In the genomic region with DNA sequence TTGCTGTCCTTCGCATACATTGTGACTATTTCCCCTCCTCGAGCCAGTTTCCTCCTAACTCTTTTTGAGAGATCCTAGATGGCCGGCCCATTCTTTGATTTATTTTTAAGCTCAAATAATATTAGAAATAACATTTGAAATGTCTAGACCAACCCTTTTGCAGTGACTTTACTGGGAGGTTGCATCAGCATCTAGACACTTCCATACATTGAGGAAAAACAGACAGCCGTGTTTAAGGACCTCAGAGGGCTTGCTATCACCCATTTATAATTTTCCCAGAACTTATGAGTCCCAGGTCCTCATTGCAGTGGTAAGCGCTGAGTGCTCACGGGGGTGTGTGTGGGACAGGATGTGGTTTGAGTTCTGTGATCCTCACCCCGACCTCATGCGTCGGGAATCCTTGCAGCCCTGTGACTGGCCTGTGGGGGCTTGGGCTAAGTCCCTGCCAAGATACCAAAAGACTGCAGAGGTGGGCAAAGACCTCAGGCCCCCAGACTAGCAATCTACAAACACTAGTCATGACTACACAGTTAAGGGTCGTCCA, we compare ENCODE assay signal across 17 cellular contexts. TPM values are rescaled to one million over a fixed set of nuclear protein-coding genes. Genes with fewer than 3 reads are reported as not detected.
DNase-seq lines count a peak whose midpoint lies in the region; ATAC-seq, FAIRE-seq and TF ChIP-seq lines count a peak whose summit lies in the region.
"Had no signal": no experiment of that assay in that cellular context is flagged by ENCODE, and none has a peak within 500 bp of the region (broad histone marks: within the 10 kb centered on the region; RNA-seq: fewer than 3 reads in every experiment).

A gene with protein sequence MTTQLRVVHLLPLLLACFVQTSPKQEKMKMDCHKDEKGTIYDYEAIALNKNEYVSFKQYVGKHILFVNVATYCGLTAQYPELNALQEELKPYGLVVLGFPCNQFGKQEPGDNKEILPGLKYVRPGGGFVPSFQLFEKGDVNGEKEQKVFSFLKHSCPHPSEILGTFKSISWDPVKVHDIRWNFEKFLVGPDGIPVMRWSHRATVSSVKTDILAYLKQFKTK (plus strand): TSS at position 386 of the 544 bp plus-strand sequence. CDS start 133 bp downstream, at position 519.

- ATAC-seq in GM18498 (IDR thresholded peaks at IDR 0.05; ENCODE audit: unreplicated experiment) (no peak), GM18511 (IDR thresholded peaks at IDR 0.05; ENCODE audit: unreplicated experiment) (no peak)
- ATAC-seq: psoas muscle had no signal

- peak; percentile 11 for DNase-seq in stimulated activated CD4-positive, alpha-beta T cell treated with anti-CD3 and anti-CD28 coated beads, Interleukin-1b, Interleukin-23, amount 100 ng/mL, for 48 hours
- DNase-seq in stimulated activated CD4-positive, alpha-beta T cell treated with anti-CD3 and anti-CD28 coated beads, Interleukin-12 subunit alpha, Interleukin-12 subunit beta, amount 100 ng/mL, for 4 hours, result no peak
- DNase-seq in SW480 (ENCODE audit: low spot score), result peak; percentile 16
- DNase-seq in glutamatergic neuron, result no peak
- DNase-seq in small intestine, result no peak
- DNase-seq in cortex of kidney (lab: John Stamatoyannopoulos, UW), result no peak
- DNase-seq: caudate nucleus, DMS79 treated with DMSO at 0.1 percent for 48 hours, head of caudate nucleus, IMR-90, NCI-H1436, NCI-H510A, psoas muscle, SW 1271, transverse colon had no signal

- no peak for FAIRE-seq in small intestine (lab: Jason Lieb, UNC)

- no peak within 1 kb of the TSS for H3K27ac Mint-ChIP-seq in glutamatergic neuron (ENCODE audit: unreplicated experiment)

- H3K9me3 ChIP-seq in small intestine (ENCODE audit: control insufficient read depth, low read depth), result no peaks in the 10 kb centered on the region
- H3K9me3 ChIP-seq: psoas muscle, transverse colon had no signal

- peaks cover 4% of the 10 kb centered on the region for H3K27me3 Mint-ChIP-seq in glutamatergic neuron (ENCODE audit: unreplicated experiment)

- no peak within 1 kb of the TSS for H3K4me3 ChIP-seq in small intestine (ENCODE audit: low read depth in 1 of 2, low read length in 2 of 2)
- H3K4me3 ChIP-seq: psoas muscle, transverse colon had no signal

- H3K4me1 Mint-ChIP-seq in glutamatergic neuron (ENCODE audit: low read depth, unreplicated experiment), result no peaks in the 10 kb centered on the region

- H3K27ac ChIP-seq in small intestine (ENCODE audit: low read depth in 1 of 2, low read length in 1 of 2), result no peak within 1 kb of the TSS
- H3K27ac ChIP-seq: psoas muscle, transverse colon had no signal

- H3K4me1 ChIP-seq in small intestine (ENCODE audit: control insufficient read depth in 2 of 2, insufficient read depth in 1 of 2, low read depth in 1 of 2, low read length in 1 of 2), result no peaks in the 10 kb centered on the region
- H3K4me1 ChIP-seq: psoas muscle, transverse colon had no signal

- no peak for TF ChIP-seq CTCF in glutamatergic neuron (IDR thresholded peaks at IDR 0.05; ENCODE audit: partially characterized antibody, unreplicated experiment)

- no peaks in the 10 kb centered on the region for H3K9me3 Mint-ChIP-seq in glutamatergic neuron (ENCODE audit: unreplicated experiment)

- H3K27me3 ChIP-seq in small intestine (ENCODE audit: control insufficient read depth in 2 of 2, insufficient read depth in 2 of 2, low read length in 2 of 2), result peaks cover 0 to 6% of the 10 kb centered on the region in 2 donors

- H3K36me3 Mint-ChIP-seq in glutamatergic neuron (ENCODE audit: unreplicated experiment), result no peaks in the 10 kb centered on the region

- peak within 1 kb of the TSS; percentile 30 for H3K4me3 Mint-ChIP-seq in glutamatergic neuron (ENCODE audit: unreplicated experiment)

- no peaks in the 10 kb centered on the region for H3K36me3 ChIP-seq in small intestine (ENCODE audit: control insufficient read depth in 2 of 2, insufficient read depth in 2 of 2, low read length in 2 of 2)
- H3K36me3 ChIP-seq: transverse colon had no signal

- 61 to 76% (median 64%) methylated on average over 10 of the region's 10 CpGs for WGBS in small intestine, 3 donors

RNA-seq across cellular contexts. Expression of the gene that starts here (rescaled TPM):
- not detected for total RNA-seq in glutamatergic neuron (ENCODE audit: unreplicated experiment)
- not detected for polyA plus RNA-seq in small intestine
- total RNA-seq: IMR-90, psoas muscle, transverse colon had no signal
- polyA plus RNA-seq: IMR-90, psoas muscle had no signal

Comparison
In these comparisons a context has a peak if more than half of its experiments do, and no peak if none do; other contexts are left out.
1. DNase-seq: peak in stimulated activated CD4-positive, alpha-beta T cell treated with anti-CD3 and anti-CD28 coated beads, Interleukin-1b, Interleukin-23, amount 100 ng/mL, for 48 hours (single experiment) and SW480 (single experiment); none in stimulated activated CD4-positive, alpha-beta T cell treated with anti-CD3 and anti-CD28 coated beads, Interleukin-12 subunit alpha, Interleukin-12 subunit beta, amount 100 ng/mL, for 4 hours (single experiment), glutamatergic neuron (single experiment), small intestine (single experiment) and cortex of kidney (single experiment).